In the genomic region with DNA sequence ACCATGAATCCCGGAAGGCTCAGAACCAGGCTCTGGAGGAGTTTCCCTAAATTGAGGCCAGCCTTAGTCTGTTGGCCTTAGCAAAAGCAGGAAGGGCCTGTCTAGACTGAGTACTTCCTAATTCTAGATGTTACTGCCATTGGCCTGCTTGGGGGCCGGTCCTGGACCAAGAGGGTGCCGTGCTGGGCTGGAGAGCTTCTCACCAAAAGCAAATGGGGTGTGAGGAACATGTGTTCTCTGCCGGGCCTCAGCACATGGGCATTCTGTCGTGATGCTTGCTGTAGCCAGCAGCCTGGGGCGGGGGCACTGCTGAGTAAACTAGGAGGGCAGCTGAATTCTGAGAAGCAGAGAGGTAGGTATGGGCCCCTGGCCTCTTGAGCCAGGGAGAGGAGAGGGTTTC, we compare ENCODE assay signal across 19 cellular contexts. TPM values are rescaled to one million over a fixed set of nuclear protein-coding genes. Genes with fewer than 3 reads are reported as not detected.
DNase-seq lines count a peak whose midpoint lies in the region; ATAC-seq, FAIRE-seq and TF ChIP-seq lines count a peak whose summit lies in the region.
"Had no signal": no experiment of that assay in that cellular context is flagged by ENCODE, and none has a peak within 500 bp of the region (broad histone marks: within the 10 kb centered on the region; RNA-seq: fewer than 3 reads in every experiment).

No MANE protein-coding gene starts in this region.

- peaks cover 0 to 13% (median 10%) of the 10 kb centered on the region in 4 experiments; a peak in 5 of 7 replicates for H3K4me1 ChIP-seq in H1 (replicated peaks in 1 of 4; ENCODE audit: control insufficient read depth in 3 of 4, insufficient read depth in 4 of 4, low read length in 3 of 4)
- H3K4me1 ChIP-seq in neuronal stem cell (ENCODE audit: control insufficient read depth in 2 of 2, insufficient read depth in 1 of 2, low read depth in 1 of 2, low read length in 2 of 2) = peaks cover 10 to 18% of the 10 kb centered on the region in 2 donors
- H3K4me1 ChIP-seq: right lobe of liver had no signal

- H4K91ac ChIP-seq in H1 (replicated peaks; ENCODE audit: insufficient read length, low read length) (no peak overlapping the region), neuronal stem cell (ENCODE audit: low read depth, low read length, poor library complexity) (no peak overlapping the region)

- H3K14ac ChIP-seq in H1 (ENCODE audit: insufficient read length) (no peak overlapping the region), neuronal stem cell (ENCODE audit: low read length) (no peak overlapping the region)

- H3K18ac ChIP-seq in H1 (ENCODE audit: extremely low read depth, low read length) = no peak overlapping the region; the same call in 1 of the 2 replicates
- H3K18ac ChIP-seq in neuronal stem cell (ENCODE audit: low read length) = no peak overlapping the region

- POLR2A ChIA-PET in H1 (lab: Charles Lee; ENCODE audit: partially characterized antibody) = interaction anchor here (0.5 to 1.2 kb wide), 4 partner anchors 9 to 240 kb away, joined by 3 to 4 read pairs (median 3); no protein-coding TSS in a partner anchor

- H2AK5ac ChIP-seq in H1 (ENCODE audit: low read depth, low read length) (0 out of 2 replicates have a peak overlapping the region, but pooled peaks have one; percentile 65), neuronal stem cell (ENCODE audit: low read depth, low read length) (no peak overlapping the region)

- no peaks in the 10 kb centered on the region for H3K27me3 ChIP-seq in H7 (ENCODE audit: control insufficient read depth, insufficient read depth, low read length)
- no peaks in the 10 kb centered on the region; a peak in 2 of 7 replicates for H3K27me3 ChIP-seq in H1 (replicated peaks in 1 of 4; ENCODE audit: control insufficient read depth in 3 of 4, extremely low read depth in 1 of 4, insufficient read depth in 3 of 4, low read length in 3 of 4)
- no peaks in the 10 kb centered on the region for H3K27me3 ChIP-seq in neuronal stem cell (ENCODE audit: control insufficient read depth in 3 of 3, insufficient read depth in 3 of 3, low read depth in 1 of 3, low read length in 3 of 3)
- H3K27me3 ChIP-seq: gastroesophageal sphincter, right lobe of liver had no signal

- ATAC-seq in GM19463 (IDR thresholded peaks at IDR 0.05; ENCODE audit: unreplicated experiment) = no peak
- ATAC-seq: gastroesophageal sphincter had no signal

- H3K9ac ChIP-seq in H1 (replicated peaks in 1 of 4; ENCODE audit: extremely low read depth in 1 of 4, low read depth in 3 of 4, low read length in 3 of 4) (no peak overlapping the region; a peak in 1 of 7 replicates), neuronal stem cell (ENCODE audit: low read depth, low read length, poor library complexity) (no peak overlapping the region)

- peak; percentile 12 to 33; a peak in 2 of 4 replicates for TF ChIP-seq RAD21 in H1 (IDR thresholded peaks at IDR 0.05 in 1 of 2, conservative IDR thresholded peaks at IDR 0.05 in 1 of 2; ENCODE audit: low read depth in 2 of 2, low read length in 2 of 2)

- no peaks in the 10 kb centered on the region for H3K79me1 ChIP-seq in H1 (ENCODE audit: low read depth, low read length)
- no peaks in the 10 kb centered on the region for H3K79me1 ChIP-seq in neuronal stem cell (ENCODE audit: low read depth, low read length)

- no peak overlapping the region for H3K56ac ChIP-seq in H1 (replicated peaks; ENCODE audit: insufficient read length, low read depth, low read length)

- peak; percentile 80 for DNase-seq in H7
- peak; percentile 32 to 60 for DNase-seq in NOMO-1 (lab: John Stamatoyannopoulos, UW; ENCODE audit: unreplicated experiment in 2 of 2)
- no peak for DNase-seq in H1 (ENCODE audit: low read depth in 1 of 2, low spot score in 2 of 2)
- DNase-seq in neuronal stem cell (ENCODE audit: low spot score) = no peak
- DNase-seq in foreskin fibroblast = no peak
- DNase-seq in stimulated activated CD4-positive, alpha-beta T cell treated with anti-CD3 and anti-CD28 coated beads, Interleukin-4, amount 100 ng/mL, for 4 hours = no peak
- DNase-seq: activated CD4-positive, alpha-beta T cell treated with anti-CD3 and anti-CD28 coated beads, Interleukin-2, amount 50 U/mL, for 4 hours; activated naive CD4-positive, alpha-beta T cell treated with anti-CD3 and anti-CD28 coated beads for 36 hours; COR-L47; dermis blood vessel endothelial cell; KG1; NCI-H1105; NCI-H748 treated with DMSO at 0.1 percent for 48 hours; stimulated activated CD4-positive, alpha-beta T cell treated with anti-CD3 and anti-CD28 coated beads, Interleukin-2, amount 100 ng/mL, for 24 hours had no signal

- H2BK12ac ChIP-seq in H1 (ENCODE audit: low read depth, low read length) (no peak overlapping the region), neuronal stem cell (ENCODE audit: low read length) (no peak overlapping the region)

- peak in 2 of 3 experiments; percentile 27 to 38; a peak in 2 of 4 replicates for TF ChIP-seq CTCF in H1 (IDR thresholded peaks at IDR 0.05; ENCODE audit: control extremely low read depth in 1 of 3, insufficient read depth in 1 of 3, low read depth in 1 of 3, low read length in 3 of 3)
- no peak for TF ChIP-seq CTCF in foreskin fibroblast (IDR thresholded peaks at IDR 0.05; ENCODE audit: low read depth, low read length)

- TF ChIP-seq EP300 in H1 (IDR thresholded peaks at IDR 0.05; ENCODE audit: borderline replicate concordance in 1 of 2, low read depth in 2 of 2, low read length in 2 of 2) = no peak

- H4K20me1 ChIP-seq in H1 (replicated peaks in 1 of 2; ENCODE audit: control insufficient read depth in 1 of 2, insufficient read depth in 2 of 2, low read length in 2 of 2) = peaks cover 0 to 2% of the 10 kb centered on the region in 2 experiments

- H3K9me3 ChIP-seq in H1 (ENCODE audit: insufficient read depth in 2 of 2, low read depth in 1 of 2, low read length in 1 of 2) (no peaks in the 10 kb centered on the region), neuronal stem cell (replicated peaks in 1 of 2; ENCODE audit: control insufficient read depth in 2 of 2, insufficient read depth in 1 of 2, low read depth in 1 of 2, low read length in 2 of 2) (peaks cover 0 to 6% of the 10 kb centered on the region in 2 donors)
- H3K9me3 ChIP-seq: gastroesophageal sphincter, right lobe of liver had no signal

- H3K27ac ChIP-seq in H1 (ENCODE audit: low read depth, low read length) = no peak overlapping the region
- H3K27ac ChIP-seq in neuronal stem cell (replicated peaks; ENCODE audit: low read length) = no peak overlapping the region
- H3K27ac ChIP-seq: gastroesophageal sphincter, right lobe of liver had no signal

- H3K4me2 ChIP-seq in H1 (ENCODE audit: insufficient read depth in 1 of 2, low read depth in 2 of 2, low read length in 2 of 2) (no peak overlapping the region), neuronal stem cell (ENCODE audit: insufficient read depth, low read length, poor library complexity, severe bottlenecking) (no peak overlapping the region)

- H2BK5ac ChIP-seq in H1 (ENCODE audit: low read depth, low read length) = no peak overlapping the region
- H2BK5ac ChIP-seq in neuronal stem cell (ENCODE audit: low read length) = no peak overlapping the region

- CTCF ChIA-PET in H1 (lab: Charles Lee; ENCODE audit: partially characterized antibody) = interaction anchor here (0.6 to 9.6 kb wide), 22 partner anchors 9 to 227 kb away, joined by 3 to 92 read pairs (median 4); partner anchors contain the start of gene MAN1C1

- no peaks in the 10 kb centered on the region for H3K23me2 ChIP-seq in H1 (ENCODE audit: low read depth, low read length)

- no peak for TF ChIP-seq POLR2A in H1 (IDR thresholded peaks at IDR 0.05; ENCODE audit: control extremely low read depth in 1 of 2, low read depth in 2 of 2, low read length in 2 of 2)

- 0 out of 2 replicates have a peak overlapping the region, but pooled peaks have one; percentile 42 for H2AFZ ChIP-seq in H1 (ENCODE audit: low read length)
- H2AFZ ChIP-seq in neuronal stem cell (ENCODE audit: low read length) = peak overlapping the region; percentile 84

- 0 out of 2 replicates have a peak overlapping the region, but pooled peaks have one; percentile 80 for H2BK20ac ChIP-seq in H1 (ENCODE audit: low read length)

- no peak overlapping the region for H2BK120ac ChIP-seq in H1 (replicated peaks; ENCODE audit: low read depth, low read length)
- no peak overlapping the region for H2BK120ac ChIP-seq in neuronal stem cell (ENCODE audit: low read depth, low read length)

- H3K4ac ChIP-seq in H1 (replicated peaks; ENCODE audit: insufficient read length, low read depth, low read length) (no peak overlapping the region), neuronal stem cell (ENCODE audit: low read length) (no peak overlapping the region)

- H3K79me2 ChIP-seq in H1 (ENCODE audit: control insufficient read depth in 1 of 2, insufficient read depth in 2 of 2, low read length in 2 of 2) = no peaks in the 10 kb centered on the region

- no peak overlapping the region for H4K8ac ChIP-seq in H1 (ENCODE audit: extremely low read depth, insufficient read depth, low read length)
- no peak overlapping the region for H4K8ac ChIP-seq in neuronal stem cell (ENCODE audit: low read depth, low read length)

- 0 out of 2 replicates have a peak overlapping the region, but pooled peaks have one; percentile 1 for H2BK15ac ChIP-seq in H1 (ENCODE audit: low read length)
- H2BK15ac ChIP-seq in neuronal stem cell (ENCODE audit: low read length) = peak overlapping the region; percentile 22

- WGBS in H1 (ENCODE audit: extremely low coverage in 1 of 2, insufficient coverage in 1 of 2, insufficient read length in 1 of 2, insufficient replicate concordance in 2 of 2, low coverage in 1 of 2, low lambda C conversion rate in 2 of 2, missing lambda C conversion rate in 1 of 2), 2 experiments = 67% methylated on average over 6 of the region's 6 CpGs; no CpG with 5 or more reads in 1 of the 2 experiments
- no CpG with 5 or more reads among the region's 6 CpGs for WGBS in neuronal stem cell (ENCODE audit: extremely low coverage in 2 of 2, insufficient read length in 2 of 2, insufficient replicate concordance in 1 of 2), 2 donors

- no peak overlapping the region for H3K23ac ChIP-seq in H1 (ENCODE audit: insufficient read length)
- H3K23ac ChIP-seq in neuronal stem cell (ENCODE audit: low read depth, low read length, poor library complexity) = no peak overlapping the region

- no peak overlapping the region for H3K4me3 ChIP-seq in H7 (ENCODE audit: insufficient read depth, low read depth, low read length)
- no peak overlapping the region for H3K4me3 ChIP-seq in H1 (ENCODE audit: extremely low read depth in 1 of 4, insufficient read depth in 2 of 4, low read depth in 3 of 4, low read length in 4 of 4)
- H3K4me3 ChIP-seq in neuronal stem cell (ENCODE audit: low read length in 2 of 2) = no peak overlapping the region
- no peak overlapping the region for H3K4me3 ChIP-seq in foreskin fibroblast (ENCODE audit: low read depth in 1 of 2, low read length in 2 of 2)
- H3K4me3 ChIP-seq: gastroesophageal sphincter, right lobe of liver had no signal

- no peak for FAIRE-seq in H1 (lab: Jason Lieb, UNC)
- FAIRE-seq: GM19239, TTC549 had no signal

- H3K36me3 ChIP-seq in H7 (replicated peaks; ENCODE audit: control insufficient read depth, insufficient read depth, low read length) (no peaks in the 10 kb centered on the region), H1 (ENCODE audit: control insufficient read depth in 2 of 4, insufficient read depth in 4 of 4, low read length in 3 of 4) (no peaks in the 10 kb centered on the region), neuronal stem cell (replicated peaks in 1 of 2; ENCODE audit: control insufficient read depth in 2 of 2, insufficient read depth in 2 of 2, low read length in 2 of 2) (no peaks in the 10 kb centered on the region)
- H3K36me3 ChIP-seq: gastroesophageal sphincter, right lobe of liver had no signal

- no peak overlapping the region for H4K5ac ChIP-seq in H1 (ENCODE audit: insufficient read length, low read depth, low read length)

RNA-seq across cellular contexts. Expression of gene MAN1C1, which starts 35.7 kb away (rescaled TPM):
- total RNA-seq in H7 (2014; rRNA removed; shearing (Covaris generic)) = 19.5 and 25.6 TPM in 2 replicates
- total RNA-seq in H1 (2021; fragmentation: NEBNext Ultra II Directional; extraction: Animal tissue kit (Norgen Biotek cat#: 25700)) = 7.7 and 7.8 TPM in 2 replicates
- 14.4 and 15.2 TPM in 2 replicates for polyA plus RNA-seq in H1 (2011; rRNA removed)
- polyA plus RNA-seq in H1 (2011; cell fraction: cytosol; rRNA removed) = 8.9 TPM
- polyA plus RNA-seq in H1 (2011; cell fraction: nucleus; rRNA removed) = 14.7 TPM
- 8.3 to 9.9 TPM (median 8.7 TPM) in 4 replicates for polyA plus RNA-seq in H1 (2012, experiment 1 of 2)
- 6.4 TPM for polyA plus RNA-seq in H1 (2012, experiment 2 of 2)
- polyA plus RNA-seq in H1 (2013, experiment 1 of 2) = 5.7 TPM
- polyA plus RNA-seq in H1 (2013, experiment 2 of 2) = 7.0 TPM
- polyA minus RNA-seq in H1 (2011; rRNA and poly(A)+ RNA removed) = 7.1 and 9.0 TPM in 2 replicates
- polyA minus RNA-seq in H1 (2011; cell fraction: cytosol; rRNA and poly(A)+ RNA removed) = 4.8 TPM
- 6.1 TPM for polyA minus RNA-seq in H1 (2011; cell fraction: nucleus; rRNA and poly(A)+ RNA removed)
- 7.3 TPM for polyA plus RNA-seq in neuronal stem cell (2013, experiment 1 of 2)
- polyA plus RNA-seq in neuronal stem cell (2013, experiment 2 of 2) = 7.1 TPM

RNA-seq across cellular contexts. Expression of gene LDLRAP1, which starts 37.5 kb away (rescaled TPM):
- total RNA-seq in H7 (2014; rRNA removed; shearing (Covaris generic)) = 47.0 and 47.9 TPM in 2 replicates
- total RNA-seq in H1 (2021; fragmentation: NEBNext Ultra II Directional; extraction: Animal tissue kit (Norgen Biotek cat#: 25700)) = 12.8 and 14.0 TPM in 2 replicates
- polyA plus RNA-seq in H1 (2011; rRNA removed) = 13.2 and 16.3 TPM in 2 replicates
- polyA plus RNA-seq in H1 (2011; cell fraction: cytosol; rRNA removed) = 10.4 TPM
- 16.7 TPM for polyA plus RNA-seq in H1 (2011; cell fraction: nucleus; rRNA removed)
- polyA plus RNA-seq in H1 (2012, experiment 1 of 2) = 9.3 to 13.5 TPM (median 11.9 TPM) in 4 replicates
- polyA plus RNA-seq in H1 (2012, experiment 2 of 2) = 13.0 TPM
- polyA plus RNA-seq in H1 (2013, experiment 1 of 2) = 9.4 TPM
- polyA plus RNA-seq in H1 (2013, experiment 2 of 2) = 9.6 TPM
- polyA minus RNA-seq in H1 (2011; rRNA and poly(A)+ RNA removed) = 9.7 and 11.7 TPM in 2 replicates
- polyA minus RNA-seq in H1 (2011; cell fraction: cytosol; rRNA and poly(A)+ RNA removed) = 8.3 TPM
- 9.7 TPM for polyA minus RNA-seq in H1 (2011; cell fraction: nucleus; rRNA and poly(A)+ RNA removed)
- 5.0 TPM for polyA plus RNA-seq in neuronal stem cell (2013, experiment 1 of 2)
- polyA plus RNA-seq in neuronal stem cell (2013, experiment 2 of 2) = 5.4 TPM

Comparison
In these comparisons a context has a peak if more than half of its experiments do, and no peak if none do; other contexts are left out.
1. DNase-seq: peak in H7 (single experiment) and NOMO-1 (2 of 2); none in H1 (0 of 2), neuronal stem cell (single experiment), foreskin fibroblast (0 of 2) and stimulated activated CD4-positive, alpha-beta T cell treated with anti-CD3 and anti-CD28 coated beads, Interleukin-4, amount 100 ng/mL, for 4 hours (0 of 2).